Comparison of ENCODE assay signal across 1 cellular context in genomic region chr1:168731244-168731643, GRCh38.
TF ChIP-seq lines count a peak whose summit lies in the region.

No MANE protein-coding gene starts in this region.

TF ChIP-seq in SK-N-SH treated with all-trans-retinoic acid at 6 μM for 48 hours, 23 proteins besides CTCF, POLR2A, EP300 and RAD21 (continued from another document):
- TF ChIP-seq TSHZ2 (CRISPR knock-in tag; IDR thresholded peaks at IDR 0.05): no peak
- TF ChIP-seq ISL1 (CRISPR knock-in tag; IDR thresholded peaks at IDR 0.05): no peak
- TF ChIP-seq ZFP30 (CRISPR knock-in tag; IDR thresholded peaks at IDR 0.05): no peak
- no peak for TF ChIP-seq ESRRG (CRISPR knock-in tag; IDR thresholded peaks at IDR 0.05)
- no peak for TF ChIP-seq ARNTL (CRISPR knock-in tag; IDR thresholded peaks at IDR 0.05; ENCODE audit: borderline replicate concordance, low read depth)
- TF ChIP-seq ZNF70 (CRISPR knock-in tag; IDR thresholded peaks at IDR 0.05): no peak
- TF ChIP-seq CSDC2 (CRISPR knock-in tag; IDR thresholded peaks at IDR 0.05): no peak
- TF ChIP-seq ZC3H10 (CRISPR knock-in tag; IDR thresholded peaks at IDR 0.05): no peak
- no peak for TF ChIP-seq CSRNP3 (CRISPR knock-in tag; IDR thresholded peaks at IDR 0.05)
